Comparison of ENCODE assay signal across 17 cellular contexts in genomic region chr1:239053269-239053668, GRCh38.
A peak's percentile ranks its signal among the peaks of the same experiment; 100 is the strongest.
DNase-seq lines count a peak whose midpoint lies in the region; ATAC-seq, FAIRE-seq and TF ChIP-seq lines count a peak whose summit lies in the region.
"Had no signal": no experiment of that assay in that cellular context is flagged by ENCODE, and none has a peak within 500 bp of the region (broad histone marks: within the 10 kb centered on the region; RNA-seq: fewer than 3 reads in every experiment).

No MANE protein-coding gene starts in this region.

- no peaks in the 10 kb centered on the region for H3K36me3 Mint-ChIP-seq in activated naive CD4-positive, alpha-beta T cell treated with anti-CD3 and anti-CD28 coated beads, Interleukin-2, amount 50 U/mL, for 72 hours

- TF ChIP-seq RAD21 in K562 (CRISPR knock-in tag; conservative IDR thresholded peaks at IDR 0.05 in 1 of 2, IDR thresholded peaks at IDR 0.05 in 1 of 2): no peak

- POLR2A ChIA-PET in K562 (lab: Yijun Ruan, JAX): no interaction called here

- H3K4me3 ChIP-seq in K562: no peak overlapping the region
- no peak overlapping the region for H3K4me3 ChIP-seq in retinal pigment epithelial cell (ENCODE audit: low read length)
- H3K4me3 ChIP-seq: BLaER1, GM12878 had no signal

- no peaks in the 10 kb centered on the region for H3K27me3 ChIP-seq in K562 (ENCODE audit: control insufficient read depth in 2 of 2, insufficient read depth in 2 of 2, low read length in 2 of 2)
- H3K27me3 ChIP-seq: BLaER1 had no signal

- H3K4me2 ChIP-seq in K562 (ENCODE audit: insufficient read depth, low read length): no peak overlapping the region
- H3K4me2 ChIP-seq: BLaER1 had no signal

- CTCF ChIA-PET in K562 (lab: Yijun Ruan, JAX; ENCODE audit: low intra/inter-chr PET ratio): no interaction called here

- 2% methylated on average over 3 of the region's 3 CpGs for WGBS in K562 (ENCODE audit: insufficient coverage, low coverage, missing lambda C conversion rate)

- H3K9me1 ChIP-seq in K562 (ENCODE audit: control insufficient read depth, insufficient read depth, low read length): no peaks in the 10 kb centered on the region

- no peaks in the 10 kb centered on the region for H4K20me1 ChIP-seq in K562 (replicated peaks; ENCODE audit: control insufficient read depth, insufficient read depth, low read length)
- H4K20me1 ChIP-seq: BLaER1 had no signal

- no peaks in the 10 kb centered on the region for H3K36me3 ChIP-seq in K562 (ENCODE audit: control insufficient read depth, insufficient read depth, low read length)
- H3K36me3 ChIP-seq: BLaER1 had no signal

- intact Hi-C loops in K562 (cut with micrococcal nuclease): no loop called here

- no peak overlapping the region for H3K27ac ChIP-seq in K562 (ENCODE audit: extremely low read depth, low read depth, low read length)
- H3K27ac ChIP-seq: 22Rv1, BLaER1 had no signal

- no peaks in the 10 kb centered on the region for H3K79me2 ChIP-seq in K562 (ENCODE audit: control insufficient read depth, insufficient read depth, low read length)

- in situ Hi-C loops in K562 (cut with MboI): no loop called here

- ATAC-seq in K562 (no peak), HG02885 (IDR thresholded peaks at IDR 0.05; ENCODE audit: poor library complexity, unreplicated experiment) (no peak)
- no peak for ATAC-seq in activated naive CD4-positive, alpha-beta T cell treated with anti-CD3 and anti-CD28 coated beads, Interleukin-2, amount 50 U/mL, for 72 hours
- ATAC-seq: GM12878 had no signal

- H2AFZ ChIP-seq in K562 (ENCODE audit: low read depth, low read length): no peak overlapping the region

- no peak for FAIRE-seq in K562 (lab: Jason Lieb, UNC)
- FAIRE-seq: GM12878, GM18507 had no signal

- H3K27ac Mint-ChIP-seq in activated naive CD4-positive, alpha-beta T cell treated with anti-CD3 and anti-CD28 coated beads, Interleukin-2, amount 50 U/mL, for 72 hours: no peak overlapping the region
- H3K27ac Mint-ChIP-seq: CD8-positive, alpha-beta memory T cell; H9 had no signal

- H3K9me3 Mint-ChIP-seq in activated naive CD4-positive, alpha-beta T cell treated with anti-CD3 and anti-CD28 coated beads, Interleukin-2, amount 50 U/mL, for 72 hours: peaks cover 21 to 26% of the 10 kb centered on the region in 2 donors

- no peak overlapping the region for H3K9ac ChIP-seq in K562 (ENCODE audit: insufficient read depth in 1 of 2, low read depth in 2 of 2, low read length in 2 of 2)
- H3K9ac ChIP-seq: BLaER1 had no signal

- no peak for TF ChIP-seq EP300 in K562 (IDR thresholded peaks at IDR 0.05; ENCODE audit: low read length)

- TF ChIP-seq POLR2A in K562 (conservative IDR thresholded peaks at IDR 0.05): no peak

- TF ChIP-seq CTCF in K562 (IDR thresholded peaks at IDR 0.05 in 2 of 3, conservative IDR thresholded peaks at IDR 0.05 in 1 of 3; ENCODE audit: insufficient read depth in 2 of 3, low read depth in 1 of 3, low read length in 3 of 3): no peak
- TF ChIP-seq CTCF in retinal pigment epithelial cell (conservative IDR thresholded peaks at IDR 0.05; ENCODE audit: low read depth, low read length): no peak

- DNase-seq in NCI-H748 (lab: John Stamatoyannopoulos, UW; ENCODE audit: unreplicated experiment) (peak; percentile 27), NCI-H748 treated with DMSO at 0.1 percent for 48 hours (lab: John Stamatoyannopoulos, UW) (no peak), SK-N-DZ (ENCODE audit: low spot score) (peak; percentile 73), K562 (ENCODE audit: extremely low read depth in 1 of 4, low spot score in 3 of 4) (no peak), retinal pigment epithelial cell (ENCODE audit: low read depth) (peak; percentile 62), NCI-H2081 (lab: John Stamatoyannopoulos, UW) (no peak)
- no peak for DNase-seq in activated naive CD4-positive, alpha-beta T cell treated with anti-CD3 and anti-CD28 coated beads, Interleukin-2, amount 50 U/mL, for 72 hours (ENCODE audit: low spot score in 2 of 2)
- DNase-seq: Caco-2; CD8-positive, alpha-beta memory T cell; DMS53; GOT3; H9 had no signal

- H3K4me1 ChIP-seq in K562 (replicated peaks in 1 of 2; ENCODE audit: control insufficient read depth in 2 of 2, insufficient read depth in 2 of 2, low read length in 2 of 2): no peaks in the 10 kb centered on the region
- H3K4me1 ChIP-seq: BLaER1, Caco-2 had no signal

- peaks cover 2% of the 10 kb centered on the region; the same call in 1 of the 2 replicates for H3K9me3 ChIP-seq in K562 (replicated peaks; ENCODE audit: control insufficient read depth, insufficient read depth, low read depth, low read length)
- H3K9me3 ChIP-seq: BLaER1, Caco-2 had no signal

- no TSS peak for BruUV-seq in K562 (replicated peaks; lab: Mats Ljungman, UMichigan)

TF ChIP-seq in K562, 482 proteins besides CTCF, POLR2A, EP300 and RAD21:
- no peak for TF ChIP-seq ATF4 (CRISPR knock-in tag; IDR thresholded peaks at IDR 0.05)
- TF ChIP-seq ZNF316 (IDR thresholded peaks at IDR 0.05): no peak
- peak; percentile 14; the same call in 1 of the 2 replicates for TF ChIP-seq RFX1 (IDR thresholded peaks at IDR 0.05)
- TF ChIP-seq MAFF (IDR thresholded peaks at IDR 0.05; ENCODE audit: low read length): no peak
- TF ChIP-seq ZNF3 (CRISPR knock-in tag; IDR thresholded peaks at IDR 0.05): no peak
- TF ChIP-seq ZNF644 (tag; IDR thresholded peaks at IDR 0.05; ENCODE audit: low read depth): no peak

Comparison
In these comparisons a context has a peak if more than half of its experiments do, and no peak if none do; other contexts are left out.
1. DNase-seq: peak in NCI-H748 (single experiment), SK-N-DZ (single experiment) and retinal pigment epithelial cell (single experiment); none in NCI-H748 treated with DMSO at 0.1 percent for 48 hours (single experiment), K562 (0 of 4), NCI-H2081 (0 of 2) and activated naive CD4-positive, alpha-beta T cell treated with anti-CD3 and anti-CD28 coated beads, Interleukin-2, amount 50 U/mL, for 72 hours (0 of 2).